Comparison of ENCODE assay signal across 15 cellular contexts in the genomic region with DNA sequence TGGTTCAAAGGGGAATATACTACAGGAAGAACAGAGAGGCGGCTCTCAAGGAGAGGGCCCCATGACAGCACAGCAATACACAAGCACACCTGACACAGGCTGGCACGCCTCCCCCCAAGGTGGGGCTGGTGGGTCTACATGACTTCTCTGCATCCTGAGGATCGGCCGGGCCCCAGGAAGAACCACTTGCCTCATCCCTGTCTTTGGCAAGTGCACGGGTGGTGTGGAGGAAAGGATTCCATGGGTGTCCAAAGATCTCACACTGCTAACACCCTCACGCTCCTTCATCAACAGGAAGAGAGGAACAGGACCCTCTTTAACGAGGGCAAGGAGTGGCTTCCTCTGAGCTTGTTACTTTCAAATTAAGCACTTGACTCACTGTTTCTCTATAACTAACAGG. TPM values are rescaled to one million over a fixed set of nuclear protein-coding genes. Genes with fewer than 3 reads are reported as not detected.
DNase-seq lines count a peak whose midpoint lies in the region; ATAC-seq and TF ChIP-seq lines count a peak whose summit lies in the region.
"Had no signal": no experiment of that assay in that cellular context is flagged by ENCODE, and none has a peak within 500 bp of the region (broad histone marks: within the 10 kb centered on the region; RNA-seq: fewer than 3 reads in every experiment).

No MANE protein-coding gene starts in this region.

- CTCF ChIA-PET in HEK293T (lab: Yijun Ruan, JAX): no interaction called here

- H3K4me1 Mint-ChIP-seq in T-helper 2 cell treated with Interferon-gamma antibody and Interleukin-4, amounts not matched to agents 5 μg/mL and 100 μg/mL, for 36 hours (ENCODE audit: low read depth): peaks cover 76% of the 10 kb centered on the region

- no peaks in the 10 kb centered on the region for H3K27me3 Mint-ChIP-seq in T-helper 2 cell treated with Interferon-gamma antibody and Interleukin-4, amounts not matched to agents 5 μg/mL and 100 μg/mL, for 36 hours (ENCODE audit: low read depth)

- peak overlapping the region; percentile 97 for H3K27ac Mint-ChIP-seq in T-helper 2 cell treated with Interferon-gamma antibody and Interleukin-4, amounts not matched to agents 5 μg/mL and 100 μg/mL, for 36 hours

- ATAC-seq in left colon: no peak

- 20 to 47% (median 34%) methylated on average over 7 of the region's 7 CpGs for WGBS in spleen, 5 donors

- intact Hi-C loops in spleen (cut with DNase I; ENCODE audit: low total_unique reads) (loop anchor here (5.0 to 10.0 kb wide), 2 partner anchors 36 to 128 kb away; no protein-coding TSS in a partner anchor), left colon (cut with DNase I, micrococcal nuclease) (loop anchor here in 1 of 2 donors (10.0 kb wide), 1 partner anchor 138 kb away; no protein-coding TSS in a partner anchor)

- POLR2A ChIA-PET in HEK293T (lab: Yijun Ruan, JAX): interaction anchor here (1.8 kb wide), 1 partner anchor 30 kb away, joined by 6 read pairs; the partner anchor contains the start of gene MRPL51

- H3K27me3 ChIP-seq in Peyer's patch (no peaks in the 10 kb centered on the region), spleen (replicated peaks in 1 of 7) (no peaks in the 10 kb centered on the region)
- H3K27me3 ChIP-seq: adrenal gland had no signal

- peaks cover 85% of the 10 kb centered on the region for H3K36me3 Mint-ChIP-seq in T-helper 2 cell treated with Interferon-gamma antibody and Interleukin-4, amounts not matched to agents 5 μg/mL and 100 μg/mL, for 36 hours (ENCODE audit: low read depth)

- H3K4me3 Mint-ChIP-seq in T-helper 2 cell treated with Interferon-gamma antibody and Interleukin-4, amounts not matched to agents 5 μg/mL and 100 μg/mL, for 36 hours: peak overlapping the region; percentile 91

- TF ChIP-seq POLR2A in Peyer's patch (IDR thresholded peaks at IDR 0.05) (no peak), spleen (IDR thresholded peaks at IDR 0.05) (no peak)

- H3K4me3 ChIP-seq in Peyer's patch (no peak overlapping the region), spleen (peak overlapping the region in 1 of 8 donors; percentile 55)
- H3K4me3 ChIP-seq: adrenal gland had no signal

- no peak for DNase-seq in T-helper 2 cell treated with Interferon-gamma antibody and Interleukin-4, amounts not matched to agents 5 μg/mL and 100 μg/mL, for 36 hours (ENCODE audit: low spot score)
- no peak for DNase-seq in T-helper 2 cell
- no peak for DNase-seq in Peyer's patch
- peak; percentile 30 for DNase-seq in dermis blood vessel endothelial cell
- no peak for DNase-seq in spleen
- no peak for DNase-seq in HEK293T (ENCODE audit: extremely low spot score)
- DNase-seq in NCI-H128 (lab: John Stamatoyannopoulos, UW; ENCODE audit: unreplicated experiment): no peak
- no peak for DNase-seq in left colon
- DNase-seq: 8988T; activated CD4-positive, CD25-positive, alpha-beta regulatory T cell; adrenal gland; islet precursor cell; NCI-H2029; stimulated activated CD4-positive, alpha-beta T cell treated with anti-CD3 and anti-CD28 coated beads, Interleukin-4, amount 100 ng/mL, for 4 hours had no signal

- TF ChIP-seq CTCF in Peyer's patch (IDR thresholded peaks at IDR 0.05) (no peak), spleen (IDR thresholded peaks at IDR 0.05 in 8 of 11, conservative IDR thresholded peaks at IDR 0.05 in 3 of 11) (no peak)

- H3K4me1 ChIP-seq in Peyer's patch: peaks cover 0 to 46% (median 35%) of the 10 kb centered on the region in 4 donors
- peaks cover 57 to 100% (median 87%) of the 10 kb centered on the region in 6 donors for H3K4me1 ChIP-seq in spleen

- H3K27ac ChIP-seq in Peyer's patch (peak overlapping the region; percentile 71 to 83 (median 77)), spleen (peak overlapping the region; percentile 46 to 94 (median 89))
- H3K27ac ChIP-seq: KMS-11 had no signal

- no peaks in the 10 kb centered on the region for H3K9me3 Mint-ChIP-seq in T-helper 2 cell treated with Interferon-gamma antibody and Interleukin-4, amounts not matched to agents 5 μg/mL and 100 μg/mL, for 36 hours

- peaks cover 0 to 67% (median 0%) of the 10 kb centered on the region in 3 donors for H3K36me3 ChIP-seq in Peyer's patch
- H3K36me3 ChIP-seq in spleen: peaks cover 6 to 100% (median 51%) of the 10 kb centered on the region in 6 donors

- H3K9me3 ChIP-seq in Peyer's patch (no peaks in the 10 kb centered on the region), spleen (no peaks in the 10 kb centered on the region)
- H3K9me3 ChIP-seq: adrenal gland had no signal

TF ChIP-seq in HEK293T, 16 proteins besides CTCF, POLR2A, EP300 and RAD21:
- no peak for TF ChIP-seq FOXK2 (IDR thresholded peaks at IDR 0.05)
- no peak for TF ChIP-seq NFRKB (IDR thresholded peaks at IDR 0.05)
- TF ChIP-seq HDGF (IDR thresholded peaks at IDR 0.05; ENCODE audit: borderline replicate concordance): no peak
- TF ChIP-seq ARNT (IDR thresholded peaks at IDR 0.05): no peak
- TF ChIP-seq BHLHE40 (IDR thresholded peaks at IDR 0.05; ENCODE audit: borderline replicate concordance): no peak

RNA-seq across cellular contexts. Expression of gene VAMP1, which starts 7.3 kb away (rescaled TPM):
- total RNA-seq in Peyer's patch (10 to 100 TPM in 2 of 4 donors, 1 to 10 TPM in 2; 5.3 to 17.4 (median 9.3) TPM), dermis blood vessel endothelial cell (0.51 and 4.1 TPM in 2 replicates), spleen (10 to 100 TPM; 18.5 to 32.5 (median 24.2) TPM), left colon (1 to 10 TPM; 4.2 to 6.3 TPM)
- 10 to 100 TPM; 11.0 to 20.7 (median 17.9) TPM for polyA plus RNA-seq in spleen

RNA-seq across cellular contexts. Expression of gene TAPBPL, which starts 11.4 kb away (rescaled TPM):
- total RNA-seq in Peyer's patch (100 to 1,000 TPM in 2 of 4 donors, 10 to 100 TPM in 2; 44.6 to 124 (median 95.5) TPM), dermis blood vessel endothelial cell (23.0 and 26.1 TPM in 2 replicates), spleen (10 to 100 TPM; 35.6 to 50.1 (median 42.0) TPM), left colon (10 to 100 TPM; 51.2 to 74.2 TPM)
- 10 to 100 TPM; 15.0 to 17.1 (median 15.9) TPM for polyA plus RNA-seq in spleen

RNA-seq across cellular contexts. Expression of gene CD27, which starts 18.5 kb away (rescaled TPM):
- total RNA-seq in Peyer's patch (10 to 100 TPM in 1 of 4 donors, 1 to 10 TPM in 3; 1.0 to 20.6 (median 2.3) TPM), dermis blood vessel endothelial cell (not detected in 2 replicates), spleen (10 to 100 TPM; 49.2 to 97.2 (median 59.2) TPM), left colon (1 to 10 TPM; 1.3 to 4.4 TPM)
- polyA plus RNA-seq in spleen: 100 to 1,000 TPM; 128 to 193 (median 178) TPM

RNA-seq across cellular contexts. Expression of gene MRPL51, which starts 29.9 kb away (rescaled TPM):
- total RNA-seq in Peyer's patch: 10 to 100 TPM; 23.5 to 71.8 (median 61.6) TPM
- 86.4 and 167 TPM in 2 replicates for total RNA-seq in dermis blood vessel endothelial cell
- 10 to 100 TPM; 34.0 to 94.0 (median 89.3) TPM for total RNA-seq in spleen
- polyA plus RNA-seq in spleen: 100 to 1,000 TPM in 2 of 3 donors, 10 to 100 TPM in 1; 73.4 to 137 (median 109) TPM
- total RNA-seq in left colon: 100 to 1,000 TPM; 124 to 131 TPM

RNA-seq across cellular contexts. Expression of gene NCAPD2, which starts 30.7 kb away (rescaled TPM):
- 10 to 100 TPM; 26.1 to 86.6 (median 32.7) TPM for total RNA-seq in Peyer's patch
- total RNA-seq in dermis blood vessel endothelial cell: 28.2 and 102 TPM in 2 replicates
- total RNA-seq in spleen: 10 to 100 TPM; 29.9 to 49.2 (median 39.6) TPM
- 10 to 100 TPM; 12.0 to 14.1 (median 14.0) TPM for polyA plus RNA-seq in spleen
- 10 to 100 TPM; 21.9 to 29.4 TPM for total RNA-seq in left colon
